Comparison of ENCODE assay signal across 18 cellular contexts in genomic region chr15:66630801-66631351, GRCh38.
DNase-seq lines count a peak whose midpoint lies in the region; ATAC-seq and TF ChIP-seq lines count a peak whose summit lies in the region.
"Had no signal": no experiment of that assay in that cellular context is flagged by ENCODE, and none has a peak within 500 bp of the region (broad histone marks: within the 10 kb centered on the region; RNA-seq: fewer than 3 reads in every experiment).

No MANE protein-coding gene starts in this region.

- no peaks in the 10 kb centered on the region for H3K36me3 Mint-ChIP-seq in activated naive CD8-positive, alpha-beta T cell treated with anti-CD3 and anti-CD28 coated beads, Interleukin-2, amount 10 ng/mL, durations not matched to agents 7 days and 5 days
- H3K36me3 Mint-ChIP-seq in activated naive CD8-positive, alpha-beta T cell treated with anti-CD3 and anti-CD28 coated beads for 36 hours = no peaks in the 10 kb centered on the region
- no peaks in the 10 kb centered on the region for H3K36me3 Mint-ChIP-seq in brain

- no peaks in the 10 kb centered on the region for H3K9me3 Mint-ChIP-seq in activated naive CD8-positive, alpha-beta T cell treated with anti-CD3 and anti-CD28 coated beads, Interleukin-2, amount 10 ng/mL, durations not matched to agents 7 days and 5 days
- no peaks in the 10 kb centered on the region for H3K9me3 Mint-ChIP-seq in activated naive CD8-positive, alpha-beta T cell treated with anti-CD3 and anti-CD28 coated beads for 36 hours
- no peaks in the 10 kb centered on the region for H3K9me3 Mint-ChIP-seq in brain

- TF ChIP-seq POLR2A in upper lobe of left lung (IDR thresholded peaks at IDR 0.05) = no peak

- DNase-seq in activated naive CD8-positive, alpha-beta T cell treated with anti-CD3 and anti-CD28 coated beads, Interleukin-2, amount 10 ng/mL, durations not matched to agents 7 days and 5 days = no peak
- no peak for DNase-seq in activated naive CD8-positive, alpha-beta T cell treated with anti-CD3 and anti-CD28 coated beads for 36 hours
- DNase-seq in left lobe of liver (ENCODE audit: low spot score) (no peak), upper lobe of left lung (peak in 1 of 2 donors; percentile 73), NCI-H1092 (lab: John Stamatoyannopoulos, UW) (no peak)
- DNase-seq: 8988T; activated gamma-delta T cell treated with Interleukin-2 at 50 U/mL for 16 hours; brain microvascular endothelial cell; DND-41; effector CD8-positive, alpha-beta T cell; NCI-H1417 treated with DMSO at 0.1 percent for 48 hours; SIG-M5; stimulated activated CD4-positive, alpha-beta T cell treated with anti-CD3 and anti-CD28 coated beads, Interleukin-12 subunit alpha, Interleukin-12 subunit beta, amount 100 ng/mL, for 4 hours had no signal

- peaks cover 21 to 35% (median 26%) of the 10 kb centered on the region in 4 donors for H3K4me1 ChIP-seq in upper lobe of left lung
- H3K4me1 ChIP-seq: parathyroid adenoma had no signal

- TF ChIP-seq CTCF in brain (conservative IDR thresholded peaks at IDR 0.05) = no peak
- no peak for TF ChIP-seq CTCF in upper lobe of left lung (IDR thresholded peaks at IDR 0.05)

- no peaks in the 10 kb centered on the region for H3K36me3 ChIP-seq in upper lobe of left lung
- H3K36me3 ChIP-seq: brain microvascular endothelial cell had no signal

- peak overlapping the region; percentile 77 to 87 (median 80) for H3K27ac ChIP-seq in upper lobe of left lung
- H3K27ac ChIP-seq: brain microvascular endothelial cell, KMS-11, parathyroid adenoma had no signal

- WGBS in upper lobe of left lung, 2 donors = 48 to 50% methylated on average over 10 to 16 of the region's 17 CpGs

- peaks cover 11% of the 10 kb centered on the region for H3K27me3 Mint-ChIP-seq in activated naive CD8-positive, alpha-beta T cell treated with anti-CD3 and anti-CD28 coated beads, Interleukin-2, amount 10 ng/mL, durations not matched to agents 7 days and 5 days
- no peaks in the 10 kb centered on the region for H3K27me3 Mint-ChIP-seq in activated naive CD8-positive, alpha-beta T cell treated with anti-CD3 and anti-CD28 coated beads for 36 hours
- peaks cover 10% of the 10 kb centered on the region for H3K27me3 Mint-ChIP-seq in brain

- POLR2A ChIA-PET in activated naive CD8-positive, alpha-beta T cell treated with anti-CD3 and anti-CD28 coated beads, Interleukin-2, amount 10 ng/mL, durations not matched to agents 7 days and 5 days (lab: Charles Lee) = no interaction called here

- H3K9me3 ChIP-seq in upper lobe of left lung = no peaks in the 10 kb centered on the region

- H3K27me3 ChIP-seq in upper lobe of left lung = no peaks in the 10 kb centered on the region
- H3K27me3 ChIP-seq: brain microvascular endothelial cell had no signal

- TF ChIP-seq EP300 in upper lobe of left lung (IDR thresholded peaks at IDR 0.05) = peak in 1 of 4 donors; percentile 54

- H3K4me1 Mint-ChIP-seq in activated naive CD8-positive, alpha-beta T cell treated with anti-CD3 and anti-CD28 coated beads, Interleukin-2, amount 10 ng/mL, durations not matched to agents 7 days and 5 days = no peaks in the 10 kb centered on the region
- no peaks in the 10 kb centered on the region for H3K4me1 Mint-ChIP-seq in activated naive CD8-positive, alpha-beta T cell treated with anti-CD3 and anti-CD28 coated beads for 36 hours
- H3K4me1 Mint-ChIP-seq in brain = peaks cover 44% of the 10 kb centered on the region

- no peak overlapping the region for H3K4me3 Mint-ChIP-seq in activated naive CD8-positive, alpha-beta T cell treated with anti-CD3 and anti-CD28 coated beads, Interleukin-2, amount 10 ng/mL, durations not matched to agents 7 days and 5 days
- H3K4me3 Mint-ChIP-seq in activated naive CD8-positive, alpha-beta T cell treated with anti-CD3 and anti-CD28 coated beads for 36 hours = no peak overlapping the region
- peak overlapping the region in 1 of 5 experiments; percentile 47 for H3K4me3 Mint-ChIP-seq in brain

- H3K4me3 ChIP-seq in upper lobe of left lung = no peak overlapping the region

- peak overlapping the region; percentile 36 for H3K27ac Mint-ChIP-seq in activated naive CD8-positive, alpha-beta T cell treated with anti-CD3 and anti-CD28 coated beads, Interleukin-2, amount 10 ng/mL, durations not matched to agents 7 days and 5 days
- H3K27ac Mint-ChIP-seq in activated naive CD8-positive, alpha-beta T cell treated with anti-CD3 and anti-CD28 coated beads for 36 hours = no peak overlapping the region
- H3K27ac Mint-ChIP-seq in brain = peak overlapping the region in 4 of 5 experiments; percentile 30 to 94 (median 71)

- ATAC-seq in activated naive CD8-positive, alpha-beta T cell treated with anti-CD3 and anti-CD28 coated beads, Interleukin-2, amount 10 ng/mL, durations not matched to agents 7 days and 5 days (ENCODE audit: low read depth) = no peak
- ATAC-seq in left lobe of liver = peak; percentile 44
- ATAC-seq in upper lobe of left lung (ENCODE audit: low FRiP score in 2 of 2) = no peak
- ATAC-seq in HG03175 (IDR thresholded peaks at IDR 0.05; ENCODE audit: unreplicated experiment) = no peak
- no peak for ATAC-seq in HG03280 (IDR thresholded peaks at IDR 0.05; ENCODE audit: unreplicated experiment)
